In genomic region chr6:82380566-82381185, GRCh38 we compare ENCODE assay signal across 1 cellular context.
TF ChIP-seq lines count a peak whose summit lies in the region.

No MANE protein-coding gene starts in this region.

TF ChIP-seq in GM23338, 12 proteins besides CTCF, POLR2A, EP300 and RAD21:
- TF ChIP-seq, protein P1, sequence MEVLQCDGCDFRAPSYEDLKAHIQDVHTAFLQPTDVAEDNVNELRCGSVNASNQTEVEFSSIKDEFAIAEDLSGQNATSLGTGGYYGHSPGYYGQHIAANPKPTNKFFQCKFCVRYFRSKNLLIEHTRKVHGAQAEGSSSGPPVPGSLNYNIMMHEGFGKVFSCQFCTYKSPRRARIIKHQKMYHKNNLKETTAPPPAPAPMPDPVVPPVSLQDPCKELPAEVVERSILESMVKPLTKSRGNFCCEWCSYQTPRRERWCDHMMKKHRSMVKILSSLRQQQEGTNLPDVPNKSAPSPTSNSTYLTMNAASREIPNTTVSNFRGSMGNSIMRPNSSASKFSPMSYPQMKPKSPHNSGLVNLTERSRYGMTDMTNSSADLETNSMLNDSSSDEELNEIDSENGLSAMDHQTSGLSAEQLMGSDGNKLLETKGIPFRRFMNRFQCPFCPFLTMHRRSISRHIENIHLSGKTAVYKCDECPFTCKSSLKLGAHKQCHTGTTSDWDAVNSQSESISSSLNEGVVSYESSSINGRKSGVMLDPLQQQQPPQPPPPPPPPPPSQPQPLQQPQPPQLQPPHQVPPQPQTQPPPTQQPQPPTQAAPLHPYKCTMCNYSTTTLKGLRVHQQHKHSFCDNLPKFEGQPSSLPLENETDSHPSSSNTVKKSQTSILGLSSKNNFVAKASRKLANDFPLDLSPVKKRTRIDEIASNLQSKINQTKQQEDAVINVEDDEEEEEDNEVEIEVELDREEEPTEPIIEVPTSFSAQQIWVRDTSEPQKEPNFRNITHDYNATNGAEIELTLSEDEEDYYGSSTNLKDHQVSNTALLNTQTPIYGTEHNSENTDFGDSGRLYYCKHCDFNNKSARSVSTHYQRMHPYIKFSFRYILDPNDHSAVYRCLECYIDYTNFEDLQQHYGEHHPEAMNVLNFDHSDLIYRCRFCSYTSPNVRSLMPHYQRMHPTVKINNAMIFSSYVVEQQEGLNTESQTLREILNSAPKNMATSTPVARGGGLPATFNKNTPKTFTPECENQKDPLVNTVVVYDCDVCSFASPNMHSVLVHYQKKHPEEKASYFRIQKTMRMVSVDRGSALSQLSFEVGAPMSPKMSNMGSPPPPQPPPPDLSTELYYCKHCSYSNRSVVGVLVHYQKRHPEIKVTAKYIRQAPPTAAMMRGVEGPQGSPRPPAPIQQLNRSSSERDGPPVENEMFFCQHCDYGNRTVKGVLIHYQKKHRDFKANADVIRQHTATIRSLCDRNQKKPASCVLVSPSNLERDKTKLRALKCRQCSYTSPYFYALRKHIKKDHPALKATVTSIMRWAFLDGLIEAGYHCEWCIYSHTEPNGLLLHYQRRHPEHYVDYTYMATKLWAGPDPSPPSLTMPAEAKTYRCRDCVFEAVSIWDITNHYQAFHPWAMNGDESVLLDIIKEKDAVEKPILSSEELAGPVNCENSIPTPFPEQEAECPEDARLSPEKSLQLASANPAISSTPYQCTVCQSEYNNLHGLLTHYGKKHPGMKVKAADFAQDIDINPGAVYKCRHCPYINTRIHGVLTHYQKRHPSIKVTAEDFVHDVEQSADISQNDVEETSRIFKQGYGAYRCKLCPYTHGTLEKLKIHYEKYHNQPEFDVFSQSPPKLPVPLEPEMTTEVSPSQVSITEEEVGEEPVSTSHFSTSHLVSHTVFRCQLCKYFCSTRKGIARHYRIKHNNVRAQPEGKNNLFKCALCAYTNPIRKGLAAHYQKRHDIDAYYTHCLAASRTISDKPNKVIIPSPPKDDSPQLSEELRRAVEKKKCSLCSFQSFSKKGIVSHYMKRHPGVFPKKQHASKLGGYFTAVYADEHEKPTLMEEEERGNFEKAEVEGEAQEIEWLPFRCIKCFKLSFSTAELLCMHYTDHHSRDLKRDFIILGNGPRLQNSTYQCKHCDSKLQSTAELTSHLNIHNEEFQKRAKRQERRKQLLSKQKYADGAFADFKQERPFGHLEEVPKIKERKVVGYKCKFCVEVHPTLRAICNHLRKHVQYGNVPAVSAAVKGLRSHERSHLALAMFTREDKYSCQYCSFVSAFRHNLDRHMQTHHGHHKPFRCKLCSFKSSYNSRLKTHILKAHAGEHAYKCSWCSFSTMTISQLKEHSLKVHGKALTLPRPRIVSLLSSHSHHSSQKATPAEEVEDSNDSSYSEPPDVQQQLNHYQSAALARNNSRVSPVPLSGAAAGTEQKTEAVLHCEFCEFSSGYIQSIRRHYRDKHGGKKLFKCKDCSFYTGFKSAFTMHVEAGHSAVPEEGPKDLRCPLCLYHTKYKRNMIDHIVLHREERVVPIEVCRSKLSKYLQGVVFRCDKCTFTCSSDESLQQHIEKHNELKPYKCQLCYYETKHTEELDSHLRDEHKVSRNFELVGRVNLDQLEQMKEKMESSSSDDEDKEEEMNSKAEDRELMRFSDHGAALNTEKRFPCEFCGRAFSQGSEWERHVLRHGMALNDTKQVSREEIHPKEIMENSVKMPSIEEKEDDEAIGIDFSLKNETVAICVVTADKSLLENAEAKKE (CRISPR knock-in tag; IDR thresholded peaks at IDR 0.05), result no peak
- TF ChIP-seq CREB1 (CRISPR knock-in tag; IDR thresholded peaks at IDR 0.05; ENCODE audit: low read depth) (no peak), EZH2 (IDR thresholded peaks at IDR 0.05; ENCODE audit: low read depth, unreplicated experiment) (no peak), STAT1 (IDR thresholded peaks at IDR 0.05; ENCODE audit: unreplicated experiment) (no peak), ZNF331 (CRISPR knock-in tag; IDR thresholded peaks at IDR 0.05; ENCODE audit: low read depth) (no peak), POLR2AphosphoS5 (IDR thresholded peaks at IDR 0.05; ENCODE audit: low read depth) (no peak), JUNB (IDR thresholded peaks at IDR 0.05; ENCODE audit: unreplicated experiment) (no peak), EZH2phosphoT487 (IDR thresholded peaks at IDR 0.05; ENCODE audit: unreplicated experiment) (no peak), ZNF114 (CRISPR knock-in tag; IDR thresholded peaks at IDR 0.05) (no peak), ETS1 (IDR thresholded peaks at IDR 0.05) (no peak), REST (IDR thresholded peaks at IDR 0.05; ENCODE audit: unreplicated experiment) (no peak), NANOG (IDR thresholded peaks at IDR 0.05; ENCODE audit: borderline replicate concordance) (no peak)
